10 cellular contexts compared by ENCODE assay signal in genomic region chr13:39565036-39565949, GRCh38. TPM values are rescaled to one million over a fixed set of nuclear protein-coding genes. Genes with fewer than 3 reads are reported as not detected.
A peak's percentile ranks its signal among the peaks of the same experiment; 100 is the strongest.
DNase-seq lines count a peak whose midpoint lies in the region; ATAC-seq and TF ChIP-seq lines count a peak whose summit lies in the region.
"Had no signal": no experiment of that assay in that cellular context is flagged by ENCODE, and none has a peak within 500 bp of the region (broad histone marks: within the 10 kb centered on the region; RNA-seq: fewer than 3 reads in every experiment).

No MANE protein-coding gene starts in this region.

- H3K27ac Mint-ChIP-seq in GM23338: peak overlapping the region; percentile 95
- H3K27ac Mint-ChIP-seq: activated T-cell treated with anti-CD3 and anti-CD28 coated beads, Interleukin-2, amount 50 U/mL, for 72 hours had no signal

- H3K9ac ChIP-seq in SK-N-MC (ENCODE audit: insufficient read length): peak overlapping the region; percentile 55

- peaks cover 27% of the 10 kb centered on the region for H3K4me1 ChIP-seq in GM23338 (ENCODE audit: insufficient read depth)
- peaks cover 31% of the 10 kb centered on the region for H3K4me1 ChIP-seq in foreskin keratinocyte
- no peaks in the 10 kb centered on the region for H3K4me1 ChIP-seq in BE2C

- ATAC-seq in GM23338 (peak; percentile 99), foreskin keratinocyte (peak; percentile 92), GM21717 (IDR thresholded peaks at IDR 0.05; ENCODE audit: unreplicated experiment) (no peak)
- ATAC-seq: activated T-cell treated with anti-CD3 and anti-CD28 coated beads, Interleukin-2, amount 50 U/mL, for 72 hours had no signal

- H3K36me3 ChIP-seq in GM23338 (ENCODE audit: insufficient read depth) (no peaks in the 10 kb centered on the region), SK-N-MC (ENCODE audit: insufficient read depth, low read length) (no peaks in the 10 kb centered on the region; the same call in 1 of the 2 replicates), BE2C (no peaks in the 10 kb centered on the region)

- peaks cover 2% of the 10 kb centered on the region for H3K27me3 Mint-ChIP-seq in GM23338 (ENCODE audit: insufficient read depth, low read depth, poor library complexity)

- H4K20me1 ChIP-seq in GM23338 (replicated peaks; ENCODE audit: insufficient read depth): no peaks in the 10 kb centered on the region

- H3K9me3 Mint-ChIP-seq in GM23338: no peaks in the 10 kb centered on the region
- H3K9me3 Mint-ChIP-seq: activated T-cell treated with anti-CD3 and anti-CD28 coated beads, Interleukin-2, amount 50 U/mL, for 72 hours had no signal

- H3K79me2 ChIP-seq in GM23338 (replicated peaks; ENCODE audit: insufficient read depth): no peaks in the 10 kb centered on the region

- H3K27me3 ChIP-seq in GM23338 (ENCODE audit: insufficient read depth): no peaks in the 10 kb centered on the region
- H3K27me3 ChIP-seq in foreskin keratinocyte: no peaks in the 10 kb centered on the region
- H3K27me3 ChIP-seq in BE2C: no peaks in the 10 kb centered on the region

- no peak overlapping the region for H2AFZ ChIP-seq in GM23338

- peak overlapping the region; percentile 52 for H3K4me2 ChIP-seq in GM23338

- no peaks in the 10 kb centered on the region for H3K9me2 ChIP-seq in GM23338 (ENCODE audit: insufficient read depth)

- no peaks in the 10 kb centered on the region for H3K36me3 Mint-ChIP-seq in GM23338 (ENCODE audit: low read depth)

- H3K27ac ChIP-seq in GM23338 (ENCODE audit: low read depth) (peak overlapping the region; percentile 75; the same call in 1 of the 2 replicates), SK-N-MC (peak overlapping the region; percentile 96), foreskin keratinocyte (peak overlapping the region; percentile 35)

- TF ChIP-seq CTCF in GM23338 (conservative IDR thresholded peaks at IDR 0.05; ENCODE audit: low read depth in 2 of 2) (no peak), foreskin keratinocyte (conservative IDR thresholded peaks at IDR 0.05) (no peak), BE2C (IDR thresholded peaks at IDR 0.05; ENCODE audit: low read depth, low read length) (no peak)

- DNase-seq in GM23338 (ENCODE audit: low spot score) (peak; percentile 82), SK-N-MC (ENCODE audit: low read depth, low spot score) (peak; percentile 80), foreskin keratinocyte (peak; percentile 87 to 92), pulmonary artery endothelial cell (ENCODE audit: low read depth, low spot score) (peak; percentile 58), retina (no peak), RPMI8226 (no peak), BE2C (no peak)
- DNase-seq: activated T-cell treated with anti-CD3 and anti-CD28 coated beads, Interleukin-2, amount 50 U/mL, for 72 hours; NCI-H524 treated with DMSO at 0.1 percent for 48 hours had no signal

- no peaks in the 10 kb centered on the region for H3F3A ChIP-seq in GM23338 (replicated peaks; ENCODE audit: low read depth)

- H3K4me3 ChIP-seq in GM23338: no peak overlapping the region
- peak overlapping the region; percentile 70 for H3K4me3 ChIP-seq in SK-N-MC
- no peak overlapping the region for H3K4me3 ChIP-seq in BE2C (ENCODE audit: low read depth, low read length)

- peaks cover 36% of the 10 kb centered on the region for H3K4me1 Mint-ChIP-seq in GM23338

- peak overlapping the region; percentile 11; the same call in 1 of the 3 replicates for H3K4me3 Mint-ChIP-seq in GM23338
- H3K4me3 Mint-ChIP-seq: activated T-cell treated with anti-CD3 and anti-CD28 coated beads, Interleukin-2, amount 50 U/mL, for 72 hours had no signal

- H3K9me3 ChIP-seq in SK-N-MC (ENCODE audit: low read depth, low read length): no peaks in the 10 kb centered on the region
- H3K9me3 ChIP-seq in BE2C: no peaks in the 10 kb centered on the region

TF ChIP-seq in GM23338, 12 proteins besides CTCF, POLR2A, EP300 and RAD21 (continues in another document):
- TF ChIP-seq REST (IDR thresholded peaks at IDR 0.05; ENCODE audit: unreplicated experiment) (no peak), ZNF462 (CRISPR knock-in tag; IDR thresholded peaks at IDR 0.05) (no peak), STAT1 (IDR thresholded peaks at IDR 0.05; ENCODE audit: unreplicated experiment) (no peak)

RNA-seq across cellular contexts. Expression of gene LHFPL6, which starts 37.7 kb away (rescaled TPM):
- total RNA-seq in GM23338 (2014; rRNA removed; shearing (Covaris generic)): 5.2 and 9.5 TPM in 2 replicates
- polyA plus RNA-seq in GM23338 (2016; fragmentation: Nextera tagmentation; extraction: Ambion mirVana): 7.1 and 7.8 TPM in 2 replicates
- total RNA-seq in foreskin keratinocyte: 20.9 and 21.8 TPM in 2 replicates
- polyA plus RNA-seq in foreskin keratinocyte: 12.6 and 15.5 TPM in 2 replicates
- total RNA-seq in pulmonary artery endothelial cell: 24.1 and 46.0 TPM in 2 replicates
- polyA plus RNA-seq in BE2C (2012; ENCODE audit: insufficient read depth, insufficient read length, low read depth): not detected

Comparison
In these comparisons a context has a peak if more than half of its experiments do, and no peak if none do; other contexts are left out.
1. DNase-seq: peak in GM23338 (single experiment), SK-N-MC (single experiment), foreskin keratinocyte (2 of 2) and pulmonary artery endothelial cell (single experiment); none in retina (single experiment), RPMI8226 (single experiment) and BE2C (single experiment).
2. H3K27ac ChIP-seq: peak in every context shown above with its lines; median percentile 96 in SK-N-MC; 75 in GM23338; 35 in foreskin keratinocyte.